In the genomic region with DNA sequence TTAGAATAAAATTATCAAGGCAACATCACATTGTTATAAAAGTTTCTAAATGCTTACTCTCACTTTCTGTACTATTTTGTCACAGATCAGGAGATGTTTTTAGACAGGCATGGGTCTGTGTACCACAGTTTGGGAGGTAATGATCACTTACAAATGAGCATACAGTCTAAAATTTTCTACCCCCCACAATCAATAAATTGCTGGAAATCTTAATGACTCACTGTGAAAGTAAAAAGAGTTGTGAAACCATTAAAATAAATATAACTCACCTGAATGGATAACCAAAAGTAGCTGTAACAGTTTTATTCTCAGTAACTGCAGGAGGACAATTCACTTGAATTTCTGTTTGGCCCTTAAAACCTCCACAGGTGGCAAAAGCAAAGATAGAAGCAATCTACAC, we compare ENCODE assay signal across 24 cellular contexts. TPM values are rescaled to one million over a fixed set of nuclear protein-coding genes. Genes with fewer than 3 reads are reported as not detected.
A peak's percentile ranks its signal among the peaks of the same experiment; 100 is the strongest.
DNase-seq lines count a peak whose midpoint lies in the region; ATAC-seq and TF ChIP-seq lines count a peak whose summit lies in the region.
"Had no signal": no experiment of that assay in that cellular context is flagged by ENCODE, and none has a peak within 500 bp of the region (broad histone marks: within the 10 kb centered on the region; RNA-seq: fewer than 3 reads in every experiment).

No MANE protein-coding gene starts in this region.

- no peak for ATAC-seq in activated CD8-positive, alpha-beta memory T cell treated with anti-CD3 and anti-CD28 coated beads, Interleukin-2, amount 10 ng/mL, durations not matched to agents 7 days and 5 days
- ATAC-seq in GM23338, result no peak
- no peak for ATAC-seq in T-cell (replicated peaks in 1 of 4)
- ATAC-seq in memory B cell (ENCODE audit: low read depth), result no peak
- no peak for ATAC-seq in GM18909 (IDR thresholded peaks at IDR 0.05; ENCODE audit: poor library complexity, unreplicated experiment)
- ATAC-seq: activated naive CD4-positive, alpha-beta T cell treated with anti-CD3 and anti-CD28 coated beads, Interleukin-2, amount 50 U/mL, for 72 hours; left lobe of liver; PC-3; sciatic nerve had no signal

- H3K27ac Mint-ChIP-seq in activated CD8-positive, alpha-beta memory T cell treated with anti-CD3 and anti-CD28 coated beads, Interleukin-2, amount 10 ng/mL, durations not matched to agents 7 days and 5 days, result peak overlapping the region; percentile 15
- 0 out of 2 replicates have a peak overlapping the region, but pooled peaks have one; percentile 60 for H3K27ac Mint-ChIP-seq in GM23338
- peak overlapping the region; percentile 23 to 25 for H3K27ac Mint-ChIP-seq in T-cell
- H3K27ac Mint-ChIP-seq in memory B cell, result peak overlapping the region; percentile 80
- H3K27ac Mint-ChIP-seq: immature natural killer cell had no signal

- H3K27ac ChIP-seq in GM23338 (ENCODE audit: low read depth), result no peak overlapping the region
- no peak overlapping the region for H3K27ac ChIP-seq in esophagus muscularis mucosa (replicated peaks in 1 of 4)
- H3K27ac ChIP-seq: hepatocyte, parathyroid adenoma had no signal

- H4K20me1 ChIP-seq in GM23338 (replicated peaks; ENCODE audit: insufficient read depth), result peaks cover 12% of the 10 kb centered on the region; the same call in 1 of the 2 replicates

- no peak overlapping the region for H3K4me3 ChIP-seq in GM23338
- H3K4me3 ChIP-seq in esophagus muscularis mucosa, result no peak overlapping the region
- H3K4me3 ChIP-seq: hepatocyte had no signal

- POLR2A ChIA-PET in T-cell (lab: Charles Lee), result no interaction called here

- peaks cover 52% of the 10 kb centered on the region for H3K79me2 ChIP-seq in GM23338 (replicated peaks; ENCODE audit: insufficient read depth)

- no peak overlapping the region for H3K4me3 Mint-ChIP-seq in activated CD8-positive, alpha-beta memory T cell treated with anti-CD3 and anti-CD28 coated beads, Interleukin-2, amount 10 ng/mL, durations not matched to agents 7 days and 5 days
- H3K4me3 Mint-ChIP-seq in GM23338 (no peak overlapping the region), T-cell (no peak overlapping the region), memory B cell (no peak overlapping the region)
- H3K4me3 Mint-ChIP-seq: immature natural killer cell had no signal

- CTCF ChIA-PET in activated CD8-positive, alpha-beta memory T cell treated with anti-CD3 and anti-CD28 coated beads, Interleukin-2, amount 10 ng/mL, durations not matched to agents 7 days and 5 days (lab: Charles Lee), result interaction anchor here (1.8 kb wide), 1 partner anchor 56 kb away, joined by 4 read pairs; no protein-coding TSS in a partner anchor
- CTCF ChIA-PET in T-cell (lab: Charles Lee), result no interaction called here

- intact Hi-C loops in esophagus muscularis mucosa (cut with DNase I), result no loop called here

- H2AFZ ChIP-seq in GM23338, result no peak overlapping the region
- H2AFZ ChIP-seq: hepatocyte, parathyroid adenoma had no signal

- TF ChIP-seq CTCF in GM23338 (conservative IDR thresholded peaks at IDR 0.05; ENCODE audit: low read depth in 2 of 2) (no peak), esophagus muscularis mucosa (IDR thresholded peaks at IDR 0.05) (no peak)

- no peaks in the 10 kb centered on the region for H3K9me2 ChIP-seq in GM23338 (ENCODE audit: insufficient read depth)

- H3K4me1 ChIP-seq in GM23338 (ENCODE audit: insufficient read depth), result no peaks in the 10 kb centered on the region
- peaks cover 33 to 49% (median 40%) of the 10 kb centered on the region in 4 donors for H3K4me1 ChIP-seq in esophagus muscularis mucosa

- H3K36me3 ChIP-seq in GM23338 (ENCODE audit: insufficient read depth) (peaks cover 9% of the 10 kb centered on the region; the same call in 1 of the 2 replicates), esophagus muscularis mucosa (peaks cover 9 to 42% (median 22%) of the 10 kb centered on the region in 4 donors)

- H3K27me3 ChIP-seq in GM23338 (ENCODE audit: insufficient read depth) (no peaks in the 10 kb centered on the region), esophagus muscularis mucosa (no peaks in the 10 kb centered on the region)
- H3K27me3 ChIP-seq: hepatocyte had no signal

- H3F3A ChIP-seq in GM23338 (replicated peaks; ENCODE audit: low read depth), result no peaks in the 10 kb centered on the region

- no peak overlapping the region for H3K4me2 ChIP-seq in GM23338
- H3K4me2 ChIP-seq: hepatocyte had no signal

- no peaks in the 10 kb centered on the region for H3K27me3 Mint-ChIP-seq in activated CD8-positive, alpha-beta memory T cell treated with anti-CD3 and anti-CD28 coated beads, Interleukin-2, amount 10 ng/mL, durations not matched to agents 7 days and 5 days
- H3K27me3 Mint-ChIP-seq in GM23338 (ENCODE audit: insufficient read depth, low read depth, poor library complexity), result no peaks in the 10 kb centered on the region
- no peaks in the 10 kb centered on the region for H3K27me3 Mint-ChIP-seq in T-cell
- no peaks in the 10 kb centered on the region for H3K27me3 Mint-ChIP-seq in memory B cell

- no peak for TF ChIP-seq POLR2A in esophagus muscularis mucosa (IDR thresholded peaks at IDR 0.05; ENCODE audit: low read depth)

- H3K4me1 Mint-ChIP-seq in activated CD8-positive, alpha-beta memory T cell treated with anti-CD3 and anti-CD28 coated beads, Interleukin-2, amount 10 ng/mL, durations not matched to agents 7 days and 5 days, result peaks cover 20% of the 10 kb centered on the region
- peaks cover 20% of the 10 kb centered on the region for H3K4me1 Mint-ChIP-seq in GM23338
- H3K4me1 Mint-ChIP-seq in T-cell, result peaks cover 44 to 53% (median 49%) of the 10 kb centered on the region in 3 donors
- peaks cover 42% of the 10 kb centered on the region for H3K4me1 Mint-ChIP-seq in memory B cell

- no peak for DNase-seq in activated CD8-positive, alpha-beta memory T cell treated with anti-CD3 and anti-CD28 coated beads, Interleukin-2, amount 10 ng/mL, durations not matched to agents 7 days and 5 days
- no peak for DNase-seq in activated CD8-positive, alpha-beta memory T cell treated with anti-CD3 and anti-CD28 coated beads, Interleukin-2, amount 50 U/mL, for 48 hours
- DNase-seq in GM23338 (ENCODE audit: low spot score) (no peak), T-cell (no peak), memory B cell (ENCODE audit: low spot score in 2 of 2) (no peak), esophagus muscularis mucosa (ENCODE audit: extremely low spot score) (no peak)
- DNase-seq in activated CD4-positive, alpha-beta T cell treated with anti-CD3 and anti-CD28 coated beads for 1 hour, result no peak
- DNase-seq: activated CD4-positive, alpha-beta T cell treated with anti-CD3 and anti-CD28 coated beads, Interleukin-2, amount 50 U/mL, for 1 hour; cerebellar nuclear complex; effector CD8-positive, alpha-beta T cell; foreskin melanocyte; immature natural killer cell; IMR-90; midbrain; NCI-H2171; NCI-H526 treated with DMSO at 0.1 percent for 48 hours; PC-3; SHP77 treated with DMSO at 0.1 percent for 48 hours had no signal

- no peaks in the 10 kb centered on the region for H3K9me3 Mint-ChIP-seq in activated CD8-positive, alpha-beta memory T cell treated with anti-CD3 and anti-CD28 coated beads, Interleukin-2, amount 10 ng/mL, durations not matched to agents 7 days and 5 days (ENCODE audit: low read depth)
- H3K9me3 Mint-ChIP-seq in GM23338 (no peaks in the 10 kb centered on the region), T-cell (no peaks in the 10 kb centered on the region), memory B cell (no peaks in the 10 kb centered on the region)
- H3K9me3 Mint-ChIP-seq: immature natural killer cell had no signal

- H3K9me3 ChIP-seq in esophagus muscularis mucosa, result no peaks in the 10 kb centered on the region

- TF ChIP-seq EP300 in esophagus muscularis mucosa (IDR thresholded peaks at IDR 0.05), result no peak

- H3K36me3 Mint-ChIP-seq in activated CD8-positive, alpha-beta memory T cell treated with anti-CD3 and anti-CD28 coated beads, Interleukin-2, amount 10 ng/mL, durations not matched to agents 7 days and 5 days, result peaks cover 13% of the 10 kb centered on the region
- H3K36me3 Mint-ChIP-seq in GM23338 (ENCODE audit: low read depth) (no peaks in the 10 kb centered on the region; the same call in 1 of the 3 replicates), T-cell (peaks cover 3% of the 10 kb centered on the region), memory B cell (peaks cover 20% of the 10 kb centered on the region)

TF ChIP-seq in GM23338, 12 proteins besides CTCF, POLR2A, EP300 and RAD21:
- TF ChIP-seq NANOG (IDR thresholded peaks at IDR 0.05; ENCODE audit: borderline replicate concordance) (no peak), JUNB (IDR thresholded peaks at IDR 0.05; ENCODE audit: unreplicated experiment) (no peak), EZH2phosphoT487 (IDR thresholded peaks at IDR 0.05; ENCODE audit: unreplicated experiment) (no peak), EZH2 (IDR thresholded peaks at IDR 0.05; ENCODE audit: low read depth, unreplicated experiment) (no peak)
TF ChIP-seq in GM23338: peak in this region for 0.

RNA-seq across cellular contexts. Expression of gene SYPL1, which starts 13.2 kb away (rescaled TPM):
- 10 to 100 TPM; 21.9 to 24.1 TPM for total RNA-seq in activated CD8-positive, alpha-beta memory T cell treated with anti-CD3 and anti-CD28 coated beads, Interleukin-2, amount 10 ng/mL, durations not matched to agents 7 days and 5 days
- total RNA-seq in GM23338 (2014; rRNA removed; shearing (Covaris generic)), result 52.7 and 78.1 TPM in 2 replicates
- 39.0 and 39.3 TPM in 2 replicates for polyA plus RNA-seq in GM23338 (2016; fragmentation: Nextera tagmentation; extraction: Ambion mirVana)
- 10 to 100 TPM; 36.5 to 44.7 (median 42.6) TPM for total RNA-seq in T-cell
- total RNA-seq in esophagus muscularis mucosa, result 100 to 1,000 TPM in 1 of 4 donors, 10 to 100 TPM in 3; 83.6 to 135 (median 90.8) TPM

Comparison
In these comparisons a context has a peak if more than half of its experiments do, and no peak if none do; other contexts are left out.
1. H3K27ac Mint-ChIP-seq: peak in every context shown above with its lines; median percentile 80 in memory B cell; 60 in GM23338; 24 in T-cell; 15 in activated CD8-positive, alpha-beta memory T cell treated with anti-CD3 and anti-CD28 coated beads, Interleukin-2, amount 10 ng/mL, durations not matched to agents 7 days and 5 days.